Comparison of ENCODE assay signal across 12 cellular contexts in the genomic region with DNA sequence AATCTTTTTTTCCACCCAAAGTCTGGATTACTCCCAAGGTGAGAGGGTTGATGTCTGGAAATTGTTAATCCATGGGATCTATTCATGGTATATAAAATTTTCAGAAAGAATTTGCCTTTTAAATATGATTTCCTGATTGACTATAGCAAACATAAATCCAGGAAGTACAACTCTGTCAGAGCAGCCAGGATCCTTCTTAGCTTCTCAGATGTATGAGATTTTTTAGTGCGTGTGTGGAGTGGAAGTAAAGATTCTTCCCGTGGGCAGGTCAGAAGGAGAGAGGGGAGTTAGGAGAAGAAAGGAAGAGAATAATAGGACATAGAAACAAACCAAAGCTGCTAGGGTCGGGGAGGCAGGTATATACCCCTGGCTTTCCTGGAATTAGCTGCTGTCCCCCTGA.
"Had no signal": no experiment of that assay in that cellular context is flagged by ENCODE, and none has a peak within 500 bp of the region (broad histone marks: within the 10 kb centered on the region; RNA-seq: fewer than 3 reads in every experiment).

No MANE protein-coding gene starts in this region.

- H3K4me1 Mint-ChIP-seq: activated CD4-positive, alpha-beta memory T cell treated with anti-CD3 and anti-CD28 coated beads, Interleukin-2, amount 10 ng/mL, durations not matched to agents 7 days and 5 days; activated CD4-positive, alpha-beta T cell treated with anti-CD3 and anti-CD28 coated beads, Interleukin-2, amount 10 ng/mL, durations not matched to agents 24 days and 14 days; activated naive CD8-positive, alpha-beta T cell treated with anti-CD3 and anti-CD28 coated beads, Interleukin-2, amount 10 ng/mL, durations not matched to agents 7 days and 5 days had no signal

- H3K9me3 Mint-ChIP-seq: activated CD4-positive, alpha-beta memory T cell treated with anti-CD3 and anti-CD28 coated beads, Interleukin-2, amount 10 ng/mL, durations not matched to agents 7 days and 5 days; activated CD4-positive, alpha-beta T cell treated with anti-CD3 and anti-CD28 coated beads, Interleukin-2, amount 10 ng/mL, durations not matched to agents 24 days and 14 days; activated naive CD4-positive, alpha-beta T cell treated with anti-CD3 and anti-CD28 coated beads for 36 hours; activated naive CD8-positive, alpha-beta T cell treated with anti-CD3 and anti-CD28 coated beads, Interleukin-2, amount 10 ng/mL, durations not matched to agents 7 days and 5 days; activated T-cell treated with anti-CD3 and anti-CD28 coated beads, Interleukin-2, amount 50 U/mL, for 72 hours; natural killer cell treated with Interleukin-12 subunit alpha and Interleukin-12 subunit beta and Interleukin-15 and Interleukin-18, amount 100 ng/mL, for 72 hours had no signal

- H3K27me3 Mint-ChIP-seq: activated CD4-positive, alpha-beta memory T cell treated with anti-CD3 and anti-CD28 coated beads, Interleukin-2, amount 10 ng/mL, durations not matched to agents 7 days and 5 days; activated CD4-positive, alpha-beta T cell treated with anti-CD3 and anti-CD28 coated beads, Interleukin-2, amount 10 ng/mL, durations not matched to agents 24 days and 14 days; activated naive CD8-positive, alpha-beta T cell treated with anti-CD3 and anti-CD28 coated beads, Interleukin-2, amount 10 ng/mL, durations not matched to agents 7 days and 5 days; natural killer cell treated with Interleukin-12 subunit alpha and Interleukin-12 subunit beta and Interleukin-15 and Interleukin-18, amount 100 ng/mL, for 72 hours had no signal

- DNase-seq: activated CD4-positive, alpha-beta memory T cell treated with anti-CD3 and anti-CD28 coated beads, Interleukin-2, amount 10 ng/mL, durations not matched to agents 7 days and 5 days; activated CD4-positive, alpha-beta T cell treated with anti-CD3 and anti-CD28 coated beads, Interleukin-2, amount 10 ng/mL, durations not matched to agents 24 days and 14 days; activated effector memory CD4-positive, alpha-beta T cell treated with Interleukin-2 at 50 U/mL for 16 hours; activated naive CD4-positive, alpha-beta T cell treated with anti-CD3 and anti-CD28 coated beads for 36 hours; activated naive CD8-positive, alpha-beta T cell treated with anti-CD3 and anti-CD28 coated beads, Interleukin-2, amount 10 ng/mL, durations not matched to agents 7 days and 5 days; activated T-cell treated with anti-CD3 and anti-CD28 coated beads, Interleukin-2, amount 50 U/mL, for 72 hours; amygdala; dorsolateral prefrontal cortex; left lung; stimulated activated CD4-positive, alpha-beta T cell treated with anti-CD3 and anti-CD28 coated beads, Interleukin-4, amount 100 ng/mL, for 24 hours; stimulated activated naive CD4-positive, alpha-beta T cell treated with Interleukin-2 at 50 U/mL for 16 hours had no signal

- H3K36me3 Mint-ChIP-seq: activated naive CD8-positive, alpha-beta T cell treated with anti-CD3 and anti-CD28 coated beads, Interleukin-2, amount 10 ng/mL, durations not matched to agents 7 days and 5 days; natural killer cell treated with Interleukin-12 subunit alpha and Interleukin-12 subunit beta and Interleukin-15 and Interleukin-18, amount 100 ng/mL, for 72 hours had no signal

- H3K4me3 Mint-ChIP-seq: activated CD4-positive, alpha-beta memory T cell treated with anti-CD3 and anti-CD28 coated beads, Interleukin-2, amount 10 ng/mL, durations not matched to agents 7 days and 5 days; activated CD4-positive, alpha-beta T cell treated with anti-CD3 and anti-CD28 coated beads, Interleukin-2, amount 10 ng/mL, durations not matched to agents 24 days and 14 days; activated naive CD4-positive, alpha-beta T cell treated with anti-CD3 and anti-CD28 coated beads for 36 hours; activated naive CD8-positive, alpha-beta T cell treated with anti-CD3 and anti-CD28 coated beads, Interleukin-2, amount 10 ng/mL, durations not matched to agents 7 days and 5 days; activated T-cell treated with anti-CD3 and anti-CD28 coated beads, Interleukin-2, amount 50 U/mL, for 72 hours; natural killer cell treated with Interleukin-12 subunit alpha and Interleukin-12 subunit beta and Interleukin-15 and Interleukin-18, amount 100 ng/mL, for 72 hours had no signal

- H3K27ac Mint-ChIP-seq: activated CD4-positive, alpha-beta memory T cell treated with anti-CD3 and anti-CD28 coated beads, Interleukin-2, amount 10 ng/mL, durations not matched to agents 7 days and 5 days; activated CD4-positive, alpha-beta T cell treated with anti-CD3 and anti-CD28 coated beads, Interleukin-2, amount 10 ng/mL, durations not matched to agents 24 days and 14 days; activated naive CD4-positive, alpha-beta T cell treated with anti-CD3 and anti-CD28 coated beads for 36 hours; activated naive CD8-positive, alpha-beta T cell treated with anti-CD3 and anti-CD28 coated beads, Interleukin-2, amount 10 ng/mL, durations not matched to agents 7 days and 5 days; activated T-cell treated with anti-CD3 and anti-CD28 coated beads, Interleukin-2, amount 50 U/mL, for 72 hours; natural killer cell treated with Interleukin-12 subunit alpha and Interleukin-12 subunit beta and Interleukin-15 and Interleukin-18, amount 100 ng/mL, for 72 hours had no signal
